8 cellular contexts compared by ENCODE assay signal in the genomic region with DNA sequence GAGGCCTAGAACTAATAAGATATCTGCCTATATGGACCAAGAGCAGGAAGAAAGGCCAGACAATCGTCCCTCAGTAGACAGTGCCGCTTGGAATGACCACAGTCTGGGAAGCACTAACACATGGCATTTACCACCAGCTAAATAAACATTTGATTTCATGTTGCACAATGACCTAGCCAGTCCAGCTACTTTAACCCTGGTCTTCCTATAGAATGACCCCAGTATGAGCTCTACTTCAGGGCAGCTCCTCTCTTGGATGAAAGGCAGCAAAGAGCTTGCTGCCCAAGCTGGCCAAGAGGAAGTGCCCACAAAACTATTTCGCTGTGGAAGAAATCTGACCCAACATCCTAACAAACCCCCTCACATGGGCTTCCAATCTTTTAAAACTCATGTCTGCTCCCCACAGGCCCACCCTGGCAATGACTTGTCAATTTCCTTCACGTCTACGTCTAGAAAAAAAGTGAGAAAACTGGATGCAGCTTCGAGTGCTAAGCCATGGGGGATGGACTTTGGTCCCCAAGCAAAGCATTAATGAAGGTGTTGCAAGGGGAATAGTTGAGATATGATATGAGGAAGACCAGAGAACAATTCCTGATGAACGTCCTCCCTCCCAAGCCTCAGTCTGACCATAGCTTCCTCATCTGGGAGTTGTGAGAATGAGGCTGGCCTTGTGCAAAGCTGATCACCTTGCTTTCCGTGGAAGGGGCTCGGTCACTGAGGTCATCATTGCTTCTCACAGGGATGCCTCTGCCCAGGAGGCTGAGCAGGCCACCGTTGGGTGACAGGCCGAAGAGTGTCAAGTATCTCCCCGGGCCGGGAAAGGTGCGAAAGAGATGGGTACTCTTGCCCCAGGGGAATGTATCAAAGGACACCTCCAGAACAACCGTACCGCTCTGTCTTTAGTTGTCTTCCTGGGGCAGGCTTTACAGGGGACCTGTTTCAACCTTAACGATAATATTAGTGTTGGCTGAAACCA. TPM values are rescaled to one million over a fixed set of nuclear protein-coding genes. Genes with fewer than 3 reads are reported as not detected.
A peak's percentile ranks its signal among the peaks of the same experiment; 100 is the strongest.
DNase-seq lines count a peak whose midpoint lies in the region; ATAC-seq, FAIRE-seq and TF ChIP-seq lines count a peak whose summit lies in the region.

No MANE protein-coding gene starts in this region.

- H3K4me3 ChIP-seq in GM08714 (ENCODE audit: low read length) (peak overlapping the region; percentile 65), HL-60 (replicated peaks; ENCODE audit: insufficient read depth, low read length) (peak overlapping the region; percentile 82), K562 (peak overlapping the region; percentile 73), left lung (peak overlapping the region; percentile 58 to 94), thymus (ENCODE audit: low read length) (peak overlapping the region; percentile 98)

- peak overlapping the region; percentile 90 for H2AFZ ChIP-seq in K562 (ENCODE audit: low read depth, low read length)

- no peak for TF ChIP-seq POLR2A in K562 (conservative IDR thresholded peaks at IDR 0.05)

- FAIRE-seq in K562 (lab: Jason Lieb, UNC): no peak

- H3K9me3 ChIP-seq in K562 (replicated peaks; ENCODE audit: control insufficient read depth, insufficient read depth, low read depth, low read length) (no peaks in the 10 kb centered on the region), left lung (no peaks in the 10 kb centered on the region), thymus (ENCODE audit: control insufficient read depth) (no peaks in the 10 kb centered on the region)

- no peaks in the 10 kb centered on the region for H3K9me1 ChIP-seq in K562 (ENCODE audit: control insufficient read depth, insufficient read depth, low read length)

- peak overlapping the region; percentile 82 for H3K4me2 ChIP-seq in K562 (ENCODE audit: insufficient read depth, low read length)

- WGBS in K562 (ENCODE audit: insufficient coverage, low coverage, missing lambda C conversion rate): 14% methylated on average over 15 of the region's 17 CpGs
- WGBS in thymus: 58% methylated on average over 17 of the region's 17 CpGs

- intact Hi-C loops in K562 (cut with micrococcal nuclease): loop anchor here (5.0 kb wide), 1 partner anchor 50 kb away; a partner anchor contains a TSS
- intact Hi-C loops in left lung (cut with DNase I): no loop called here

- DNase-seq in HL-60 (ENCODE audit: low read depth in 1 of 2, low spot score in 1 of 2): peak; percentile 25 to 31
- peak in 1 of 4 experiments; percentile 33 for DNase-seq in K562 (ENCODE audit: extremely low read depth in 1 of 4, low spot score in 3 of 4)
- DNase-seq in left lung: peak; percentile 34 to 55
- no peak for DNase-seq in DMS79 treated with DMSO at 0.1 percent for 48 hours (lab: John Stamatoyannopoulos, UW)
- no peak for DNase-seq in T-helper 9 cell

- BruUV-seq in K562 (replicated peaks; lab: Mats Ljungman, UMichigan): TSS peak; percentile 71

- POLR2A ChIA-PET in K562 (lab: Yijun Ruan, JAX): interaction anchor here (0.5 to 2.5 kb wide), 3 partner anchors 11 to 162 kb away, joined by 4 to 8 read pairs (median 5); a partner anchor contains a TSS

- peak overlapping the region; percentile 69 to 89 for H3K9ac ChIP-seq in K562 (ENCODE audit: insufficient read depth in 1 of 2, low read depth in 2 of 2, low read length in 2 of 2)

- CTCF ChIA-PET in K562 (lab: Yijun Ruan, JAX; ENCODE audit: low intra/inter-chr PET ratio): interaction anchor here (0.5 kb wide), 1 partner anchor 40 kb away, joined by 4 read pairs; no protein-coding TSS in a partner anchor

- H3K27ac ChIP-seq in HL-60 (replicated peaks): peak overlapping the region; percentile 67
- peak overlapping the region; percentile 64 for H3K27ac ChIP-seq in K562 (ENCODE audit: extremely low read depth, low read depth, low read length)
- H3K27ac ChIP-seq in left lung: peak overlapping the region; percentile 45 to 92
- peak overlapping the region; percentile 93 for H3K27ac ChIP-seq in thymus (ENCODE audit: low read depth)

- no peak for TF ChIP-seq EP300 in K562 (IDR thresholded peaks at IDR 0.05; ENCODE audit: low read length)

- TF ChIP-seq CTCF in HL-60 (IDR thresholded peaks at IDR 0.05; ENCODE audit: insufficient read depth, low read length) (no peak), K562 (IDR thresholded peaks at IDR 0.05 in 2 of 3, conservative IDR thresholded peaks at IDR 0.05 in 1 of 3; ENCODE audit: insufficient read depth in 2 of 3, low read depth in 1 of 3, low read length in 3 of 3) (no peak), left lung (IDR thresholded peaks at IDR 0.05) (no peak)

- in situ Hi-C loops in K562 (cut with MboI): no loop called here

- H3K4me1 ChIP-seq in K562 (replicated peaks in 1 of 2; ENCODE audit: control insufficient read depth in 2 of 2, insufficient read depth in 2 of 2, low read length in 2 of 2): peaks cover 7 to 12% of the 10 kb centered on the region in 2 experiments; a peak in 3 of 5 replicates
- H3K4me1 ChIP-seq in left lung: peaks cover 8 to 28% of the 10 kb centered on the region in 2 donors
- H3K4me1 ChIP-seq in thymus (ENCODE audit: control insufficient read depth, insufficient read depth, low read length): peaks cover 13% of the 10 kb centered on the region

- TF ChIP-seq RAD21 in K562 (CRISPR knock-in tag; conservative IDR thresholded peaks at IDR 0.05 in 1 of 2, IDR thresholded peaks at IDR 0.05 in 1 of 2): 0 out of 4 replicates have a peak, but pooled peaks of 1 of the 2 experiments have one; percentile 2

- H3K27me3 ChIP-seq in HL-60 (ENCODE audit: insufficient read depth, poor library complexity, severe bottlenecking) (no peaks in the 10 kb centered on the region), K562 (ENCODE audit: control insufficient read depth in 2 of 2, insufficient read depth in 2 of 2, low read length in 2 of 2) (no peaks in the 10 kb centered on the region), left lung (no peaks in the 10 kb centered on the region), thymus (ENCODE audit: control insufficient read depth, insufficient read depth) (no peaks in the 10 kb centered on the region)

- peak; percentile 20 for ATAC-seq in K562
- no peak for ATAC-seq in left lung
- ATAC-seq in HG03571 (IDR thresholded peaks at IDR 0.05; ENCODE audit: unreplicated experiment): no peak

- H4K20me1 ChIP-seq in K562 (replicated peaks; ENCODE audit: control insufficient read depth, insufficient read depth, low read length): no peaks in the 10 kb centered on the region

- H3K79me2 ChIP-seq in K562 (ENCODE audit: control insufficient read depth, insufficient read depth, low read length): peaks cover 13% of the 10 kb centered on the region; the same call in 2 of the 3 replicates

- H3K36me3 ChIP-seq in K562 (ENCODE audit: control insufficient read depth, insufficient read depth, low read length) (no peaks in the 10 kb centered on the region), left lung (no peaks in the 10 kb centered on the region), thymus (ENCODE audit: control insufficient read depth, insufficient read depth) (no peaks in the 10 kb centered on the region)

RNA-seq across cellular contexts. Expression of a gene that starts 1.0 kb away (rescaled TPM):
- total RNA-seq in K562 (2011; cell fraction: chromatin; rRNA removed; ENCODE audit: low replicate concordance): 25.7 and 30.6 TPM in 2 replicates
- total RNA-seq in K562 (2011; cell fraction: nucleolus; rRNA removed): 18.3 TPM in 2 replicates
- 31.4 and 43.0 TPM in 2 replicates for total RNA-seq in K562 (2011; cell fraction: nucleoplasm; rRNA removed)
- total RNA-seq in K562 (2014; rRNA removed) (14.3 and 22.3 TPM in 2 replicates), K562 (2014; rRNA removed; fragmentation: Illumina TruSeq; extraction: Trizol) (28.5 and 29.1 TPM in 2 replicates), K562 (2015; rRNA removed; fragmentation: Illumina TruSeq; extraction: Trizol) (22.1 and 24.2 TPM in 2 replicates), K562 (2021) (15.9 and 17.8 TPM in 2 replicates), left lung (10 to 100 TPM; 15.5 to 24.7 TPM)
- polyA plus RNA-seq in K562 (2011; rRNA removed) (30.9 and 48.1 TPM in 2 replicates), K562 (2014; fragmentation: Illumina TruSeq; extraction: Trizol) (25.1 and 25.4 TPM in 2 replicates), K562 (2014; fragmentation: Nextera tagmentation; extraction: Ambion mirVana) (10 to 100 TPM; 19.0 to 20.9 TPM), K562 (2014; rRNA removed) (21.6 and 30.4 TPM in 2 replicates), thymus (32.3 TPM)
- polyA plus RNA-seq in K562 (2011; cell fraction: cytosol; rRNA removed): 16.5 and 17.1 TPM in 2 replicates
- polyA plus RNA-seq in K562 (2011; cell fraction: nucleus; rRNA removed): 27.3 and 34.5 TPM in 2 replicates
- polyA plus RNA-seq in K562 (2012): 16.6 and 19.2 TPM in 2 replicates
- polyA minus RNA-seq in K562 (2011; rRNA and poly(A)+ RNA removed): 23.3 and 38.8 TPM in 2 replicates
- polyA minus RNA-seq in K562 (2011; cell fraction: cytosol; rRNA and poly(A)+ RNA removed): 9.7 and 9.8 TPM in 2 replicates
- polyA minus RNA-seq in K562 (2011; cell fraction: nucleus; rRNA and poly(A)+ RNA removed): 3.9 and 4.1 TPM in 2 replicates

RNA-seq across cellular contexts. Expression of a gene that starts 21.0 kb away (rescaled TPM):
- total RNA-seq in K562 (2011; cell fraction: chromatin; rRNA removed; ENCODE audit: low replicate concordance): 369 and 397 TPM in 2 replicates
- 237 and 239 TPM in 2 replicates for total RNA-seq in K562 (2011; cell fraction: nucleolus; rRNA removed)
- total RNA-seq in K562 (2011; cell fraction: nucleoplasm; rRNA removed): 280 and 316 TPM in 2 replicates
- 114 and 120 TPM in 2 replicates for total RNA-seq in K562 (2014; rRNA removed)
- 112 and 138 TPM in 2 replicates for total RNA-seq in K562 (2014; rRNA removed; fragmentation: Illumina TruSeq; extraction: Trizol)
- 95.9 and 97.0 TPM in 2 replicates for total RNA-seq in K562 (2015; rRNA removed; fragmentation: Illumina TruSeq; extraction: Trizol)
- total RNA-seq in K562 (2021): 110 and 118 TPM in 2 replicates
- 101 and 110 TPM in 2 replicates for polyA plus RNA-seq in K562 (2011; rRNA removed)
- 84.8 and 91.1 TPM in 2 replicates for polyA plus RNA-seq in K562 (2011; cell fraction: cytosol; rRNA removed)
- 116 and 137 TPM in 2 replicates for polyA plus RNA-seq in K562 (2011; cell fraction: nucleus; rRNA removed)
- 61.3 and 62.2 TPM in 2 replicates for polyA plus RNA-seq in K562 (2012)
- 105 and 108 TPM in 2 replicates for polyA plus RNA-seq in K562 (2014; fragmentation: Illumina TruSeq; extraction: Trizol)
- 10 to 100 TPM; 27.0 to 27.3 TPM for polyA plus RNA-seq in K562 (2014; fragmentation: Nextera tagmentation; extraction: Ambion mirVana)
- 107 and 128 TPM in 2 replicates for polyA plus RNA-seq in K562 (2014; rRNA removed)
- polyA minus RNA-seq in K562 (2011; rRNA and poly(A)+ RNA removed): 101 and 125 TPM in 2 replicates
- 51.1 and 78.2 TPM in 2 replicates for polyA minus RNA-seq in K562 (2011; cell fraction: cytosol; rRNA and poly(A)+ RNA removed)
- polyA minus RNA-seq in K562 (2011; cell fraction: nucleus; rRNA and poly(A)+ RNA removed): 54.4 and 58.2 TPM in 2 replicates
- 10 to 100 TPM; 67.9 to 75.9 TPM for total RNA-seq in left lung
- polyA plus RNA-seq in thymus: 57.8 TPM

RNA-seq across cellular contexts. Expression of a gene that starts 50.0 kb away (rescaled TPM):
- total RNA-seq in K562 (2011; cell fraction: chromatin; rRNA removed; ENCODE audit: low replicate concordance): 6.0 and 10.1 TPM in 2 replicates
- total RNA-seq in K562 (2011; cell fraction: nucleolus; rRNA removed): 7.2 and 7.8 TPM in 2 replicates
- 9.5 and 14.4 TPM in 2 replicates for total RNA-seq in K562 (2011; cell fraction: nucleoplasm; rRNA removed)
- total RNA-seq in K562 (2014; rRNA removed): 37.6 and 56.2 TPM in 2 replicates
- 48.6 and 50.1 TPM in 2 replicates for total RNA-seq in K562 (2014; rRNA removed; fragmentation: Illumina TruSeq; extraction: Trizol)
- total RNA-seq in K562 (2015; rRNA removed; fragmentation: Illumina TruSeq; extraction: Trizol): 50.7 and 53.0 TPM in 2 replicates
- total RNA-seq in K562 (2021): 84.4 and 84.5 TPM in 2 replicates
- 14.4 and 22.8 TPM in 2 replicates for polyA plus RNA-seq in K562 (2011; rRNA removed)
- 12.2 and 17.3 TPM in 2 replicates for polyA plus RNA-seq in K562 (2011; cell fraction: cytosol; rRNA removed)
- 4.0 and 4.8 TPM in 2 replicates for polyA plus RNA-seq in K562 (2011; cell fraction: nucleus; rRNA removed)
- 32.4 and 35.2 TPM in 2 replicates for polyA plus RNA-seq in K562 (2012)
- polyA plus RNA-seq in K562 (2014; fragmentation: Illumina TruSeq; extraction: Trizol): 39.3 and 50.3 TPM in 2 replicates
- polyA plus RNA-seq in K562 (2014; fragmentation: Nextera tagmentation; extraction: Ambion mirVana): 10 to 100 TPM; 15.9 to 19.8 TPM
- 17.7 and 19.2 TPM in 2 replicates for polyA plus RNA-seq in K562 (2014; rRNA removed)
- polyA minus RNA-seq in K562 (2011; rRNA and poly(A)+ RNA removed): 45.4 and 62.1 TPM in 2 replicates
- polyA minus RNA-seq in K562 (2011; cell fraction: cytosol; rRNA and poly(A)+ RNA removed): 21.2 and 32.3 TPM in 2 replicates
- polyA minus RNA-seq in K562 (2011; cell fraction: nucleus; rRNA and poly(A)+ RNA removed): 3.9 and 10.4 TPM in 2 replicates
- total RNA-seq in left lung: 10 to 100 TPM; 50.2 to 58.1 TPM
- 7.5 TPM for polyA plus RNA-seq in thymus

Comparison
In these comparisons a context has a peak if more than half of its experiments do, and no peak if none do; other contexts are left out.
1. DNase-seq: peak in HL-60 (2 of 2) and left lung (2 of 2); none in DMS79 treated with DMSO at 0.1 percent for 48 hours (single experiment) and T-helper 9 cell (single experiment).
2. Peak in every context shown above with its lines, with median percentiles within 50 percentile points of each other: H3K4me3 ChIP-seq and H3K27ac ChIP-seq.